ENCODE assay signal across 1 cellular context in genomic region chr12:47408171-47408871, GRCh38.
TF ChIP-seq lines count a peak whose summit lies in the region.

No MANE protein-coding gene starts in this region.

TF ChIP-seq in GM23338, 12 proteins besides CTCF, POLR2A, EP300 and RAD21 (continued from another document):
- TF ChIP-seq ZNF462 (CRISPR knock-in tag; IDR thresholded peaks at IDR 0.05) (no peak), ETS1 (IDR thresholded peaks at IDR 0.05) (no peak), EZH2 (IDR thresholded peaks at IDR 0.05; ENCODE audit: low read depth, unreplicated experiment) (no peak), ZNF331 (CRISPR knock-in tag; IDR thresholded peaks at IDR 0.05; ENCODE audit: low read depth) (no peak), NANOG (IDR thresholded peaks at IDR 0.05; ENCODE audit: borderline replicate concordance) (no peak), STAT1 (IDR thresholded peaks at IDR 0.05; ENCODE audit: unreplicated experiment) (no peak)
